In the genomic region with DNA sequence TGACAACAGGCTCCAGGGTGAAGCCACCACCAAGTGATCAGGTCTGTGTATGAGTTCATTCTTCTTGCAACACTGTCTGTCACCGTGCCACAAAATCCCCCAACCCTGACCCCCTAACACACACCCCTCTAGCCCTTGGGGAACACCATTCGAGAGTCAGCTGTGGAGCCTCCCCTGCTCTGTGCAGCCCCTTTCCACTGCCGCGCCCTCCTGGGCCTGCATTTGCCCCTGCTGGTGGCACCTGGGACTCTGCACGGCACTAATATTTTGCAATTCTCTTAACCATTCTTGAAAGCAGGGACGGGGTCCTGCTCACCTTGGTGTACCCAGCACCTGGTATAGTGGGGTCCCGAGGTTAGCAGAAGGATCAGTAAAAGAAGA, we compare ENCODE assay signal across 10 cellular contexts.
A peak's percentile ranks its signal among the peaks of the same experiment; 100 is the strongest.
DNase-seq lines count a peak whose midpoint lies in the region; ATAC-seq and TF ChIP-seq lines count a peak whose summit lies in the region.
"Had no signal": no experiment of that assay in that cellular context is flagged by ENCODE, and none has a peak within 500 bp of the region (broad histone marks: within the 10 kb centered on the region; RNA-seq: fewer than 3 reads in every experiment).

No MANE protein-coding gene starts in this region.

- intact Hi-C loops in activated B cell treated with CpG ODN at 0.5 μM for 24 hours (cut with micrococcal nuclease), result no loop called here

- H3K27me3 ChIP-seq in subcutaneous abdominal adipose tissue (ENCODE audit: control insufficient read depth in 5 of 5, insufficient read depth in 4 of 5, low read length in 5 of 5) (no peaks in the 10 kb centered on the region), foreskin keratinocyte (no peaks in the 10 kb centered on the region)
- H3K27me3 ChIP-seq: body of pancreas had no signal

- no peak for TF ChIP-seq POLR2A in erythroblast (IDR thresholded peaks at IDR 0.05; ENCODE audit: low read length)

- peaks cover 6% of the 10 kb centered on the region for H3K36me3 Mint-ChIP-seq in activated T-cell treated with anti-CD3 and anti-CD28 coated beads, Interleukin-2, amount 50 U/mL, for 4 hours (ENCODE audit: insufficient read depth)
- no peaks in the 10 kb centered on the region for H3K36me3 Mint-ChIP-seq in activated B cell treated with CpG ODN at 0.5 μM for 24 hours (ENCODE audit: low read depth)

- H3K27me3 Mint-ChIP-seq in activated T-cell treated with anti-CD3 and anti-CD28 coated beads, Interleukin-2, amount 50 U/mL, for 4 hours (ENCODE audit: low read depth), result no peaks in the 10 kb centered on the region
- peaks cover 40% of the 10 kb centered on the region for H3K27me3 Mint-ChIP-seq in activated B cell treated with CpG ODN at 0.5 μM for 24 hours

- H3K27ac ChIP-seq in subcutaneous abdominal adipose tissue (ENCODE audit: low read depth, low read length) (peak overlapping the region; percentile 81), foreskin keratinocyte (no peak overlapping the region)
- H3K27ac ChIP-seq: body of pancreas had no signal

- H3K9ac ChIP-seq in subcutaneous abdominal adipose tissue (ENCODE audit: low read length in 5 of 5), result no peak overlapping the region

- TF ChIP-seq CTCF in activated B cell treated with CpG ODN at 0.5 μM for 24 hours (IDR thresholded peaks at IDR 0.05), result no peak
- TF ChIP-seq CTCF in foreskin keratinocyte (conservative IDR thresholded peaks at IDR 0.05), result no peak

- H3K4me1 ChIP-seq in subcutaneous abdominal adipose tissue (ENCODE audit: control insufficient read depth in 5 of 5, insufficient read depth in 5 of 5, low read length in 5 of 5) (peaks cover 5 to 70% (median 53%) of the 10 kb centered on the region in 5 donors), foreskin keratinocyte (peaks cover 8% of the 10 kb centered on the region)
- H3K4me1 ChIP-seq: body of pancreas had no signal

- H3K27ac Mint-ChIP-seq in activated B cell treated with CpG ODN at 0.5 μM for 24 hours, result no peak overlapping the region
- H3K27ac Mint-ChIP-seq: activated T-cell treated with anti-CD3 and anti-CD28 coated beads, Interleukin-2, amount 50 U/mL, for 72 hours had no signal

- H3K36me3 ChIP-seq in subcutaneous abdominal adipose tissue (ENCODE audit: control insufficient read depth in 5 of 5, insufficient read depth in 5 of 5, low read length in 5 of 5), result no peaks in the 10 kb centered on the region

- H3K9me3 ChIP-seq in subcutaneous abdominal adipose tissue (ENCODE audit: control insufficient read depth in 5 of 5, low read length in 5 of 5), result no peaks in the 10 kb centered on the region
- H3K9me3 ChIP-seq: body of pancreas had no signal

- peak; percentile 19 for DNase-seq in activated T-cell treated with anti-CD3 and anti-CD28 coated beads, Interleukin-2, amount 50 U/mL, for 1 hour
- no peak for DNase-seq in activated T-cell treated with anti-CD3 and anti-CD28 coated beads, Interleukin-2, amount 50 U/mL, for 4 hours
- DNase-seq in activated B cell treated with CpG ODN at 0.5 μM for 24 hours (peak; percentile 12), islet precursor cell (peak; percentile 45), foreskin keratinocyte (no peak), NCI-H1436 treated with DMSO at 0.1 percent for 48 hours (lab: John Stamatoyannopoulos, UW) (no peak), erythroblast (lab: John Stamatoyannopoulos, UW) (no peak)

- no peak overlapping the region for H3K4me3 Mint-ChIP-seq in activated T-cell treated with anti-CD3 and anti-CD28 coated beads, Interleukin-2, amount 50 U/mL, for 4 hours
- H3K4me3 Mint-ChIP-seq in activated B cell treated with CpG ODN at 0.5 μM for 24 hours, result no peak overlapping the region
- H3K4me3 Mint-ChIP-seq: activated T-cell treated with anti-CD3 and anti-CD28 coated beads, Interleukin-2, amount 50 U/mL, for 72 hours had no signal

- CTCF ChIA-PET in activated B cell treated with CpG ODN at 0.5 μM for 24 hours (lab: Charles Lee), result no interaction called here

- no peak overlapping the region for H3K4me3 ChIP-seq in subcutaneous abdominal adipose tissue (ENCODE audit: low read depth in 1 of 5, low read length in 5 of 5)
- H3K4me3 ChIP-seq: body of pancreas had no signal

- no peaks in the 10 kb centered on the region for H3K9me3 Mint-ChIP-seq in activated T-cell treated with anti-CD3 and anti-CD28 coated beads, Interleukin-2, amount 50 U/mL, for 4 hours
- no peaks in the 10 kb centered on the region for H3K9me3 Mint-ChIP-seq in activated B cell treated with CpG ODN at 0.5 μM for 24 hours
- H3K9me3 Mint-ChIP-seq: activated T-cell treated with anti-CD3 and anti-CD28 coated beads, Interleukin-2, amount 50 U/mL, for 72 hours had no signal

- peaks cover 59% of the 10 kb centered on the region for H3K4me1 Mint-ChIP-seq in activated T-cell treated with anti-CD3 and anti-CD28 coated beads, Interleukin-2, amount 50 U/mL, for 4 hours (ENCODE audit: low read depth)
- peaks cover 17% of the 10 kb centered on the region for H3K4me1 Mint-ChIP-seq in activated B cell treated with CpG ODN at 0.5 μM for 24 hours

- POLR2A ChIA-PET in activated B cell treated with CpG ODN at 0.5 μM for 24 hours (lab: Charles Lee), result no interaction called here

- ATAC-seq in activated T-cell treated with anti-CD3 and anti-CD28 coated beads, Interleukin-2, amount 50 U/mL, for 4 hours, result no peak
- ATAC-seq in activated B cell treated with CpG ODN at 0.5 μM for 24 hours (ENCODE audit: low read depth) (no peak), foreskin keratinocyte (no peak)
- ATAC-seq: activated T-cell treated with anti-CD3 and anti-CD28 coated beads, Interleukin-2, amount 50 U/mL, for 72 hours; body of pancreas had no signal

Comparison
In these comparisons a context has a peak if more than half of its experiments do, and no peak if none do; other contexts are left out.
1. DNase-seq: peak in activated T-cell treated with anti-CD3 and anti-CD28 coated beads, Interleukin-2, amount 50 U/mL, for 1 hour (single experiment), activated B cell treated with CpG ODN at 0.5 μM for 24 hours (single experiment) and islet precursor cell (single experiment); none in activated T-cell treated with anti-CD3 and anti-CD28 coated beads, Interleukin-2, amount 50 U/mL, for 4 hours (single experiment), foreskin keratinocyte (0 of 2), NCI-H1436 treated with DMSO at 0.1 percent for 48 hours (single experiment) and erythroblast (0 of 2).